In genomic region chr19:3970313-3970807, GRCh38 we compare ENCODE assay signal across 8 cellular contexts. TPM values are rescaled to one million over a fixed set of nuclear protein-coding genes. Genes with fewer than 3 reads are reported as not detected.
DNase-seq lines count a peak whose midpoint lies in the region; ATAC-seq and TF ChIP-seq lines count a peak whose summit lies in the region.

No MANE protein-coding gene starts in this region.

- BruUV-seq in A673 (replicated peaks; lab: Mats Ljungman, UMichigan), result no TSS peak
- no TSS peak for BruUV-seq in IMR-90 (replicated peaks; lab: Mats Ljungman, UMichigan)

- peak overlapping the region; percentile 97 for H3K56ac ChIP-seq in IMR-90 (ENCODE audit: extremely low read depth, insufficient read depth, low read length)

- H3K18ac ChIP-seq in IMR-90 (ENCODE audit: low read depth, low read length), result peak overlapping the region; percentile 93

- TF ChIP-seq CTCF in A673 (conservative IDR thresholded peaks at IDR 0.05; ENCODE audit: low read depth, low read length) (no peak), IMR-90 (conservative IDR thresholded peaks at IDR 0.05; ENCODE audit: low read depth, low read length) (no peak), chondrocyte (IDR thresholded peaks at IDR 0.05) (no peak)

- CTCF ChIA-PET in A673 (lab: Charles Lee), result no interaction called here
- CTCF ChIA-PET in IMR-90 (lab: Yijun Ruan, JAX), result interaction anchor here (2.2 kb wide), 1 partner anchor 17 kb away, joined by 8 read pairs; no protein-coding TSS in a partner anchor

- peak overlapping the region; percentile 99 for H3K23ac ChIP-seq in IMR-90 (ENCODE audit: low read depth, low read length)

- H2BK120ac ChIP-seq in IMR-90 (ENCODE audit: low read depth, low read length), result peak overlapping the region; percentile 90; the same call in 1 of the 2 replicates

- H3K27me3 Mint-ChIP-seq in chondrocyte (ENCODE audit: low read depth), result no peaks in the 10 kb centered on the region

- intact Hi-C loops in A673 (cut with micrococcal nuclease; ENCODE audit: unreplicated experiment), result no loop called here
- intact Hi-C loops in IMR-90 (cut with micrococcal nuclease), result no loop called here

- ATAC-seq in IMR-90 (ENCODE audit: low read depth), result no peak
- no peak for ATAC-seq in GM19035 (IDR thresholded peaks at IDR 0.05; ENCODE audit: unreplicated experiment)
- ATAC-seq in GM18498 (IDR thresholded peaks at IDR 0.05; ENCODE audit: unreplicated experiment), result no peak
- ATAC-seq in GM21723 (IDR thresholded peaks at IDR 0.05; ENCODE audit: unreplicated experiment), result no peak
- no peak for ATAC-seq in HG02678 (IDR thresholded peaks at IDR 0.05; ENCODE audit: unreplicated experiment)

- H2BK15ac ChIP-seq in IMR-90 (ENCODE audit: low read depth, low read length), result peak overlapping the region; percentile 98; the same call in 2 of the 3 replicates

- H3K9me3 ChIP-seq in A673 (ENCODE audit: low read depth, low read length, poor library complexity, severe bottlenecking) (no peaks in the 10 kb centered on the region), IMR-90 (ENCODE audit: control insufficient read depth, insufficient read depth, low read length) (no peaks in the 10 kb centered on the region), muscle layer of duodenum (ENCODE audit: control insufficient read depth in 1 of 2, low read length in 2 of 2) (no peaks in the 10 kb centered on the region)

- H3K27ac ChIP-seq in A673 (ENCODE audit: low read depth, low read length, poor library complexity, severe bottlenecking) (peak overlapping the region; percentile 94), IMR-90 (ENCODE audit: insufficient read depth, low read length) (peak overlapping the region; percentile 99), muscle layer of duodenum (ENCODE audit: low read length) (peak overlapping the region; percentile 99)

- peaks cover 74% of the 10 kb centered on the region for H4K20me1 ChIP-seq in IMR-90 (ENCODE audit: insufficient read depth, low read length)

- no peaks in the 10 kb centered on the region for H3K9me3 Mint-ChIP-seq in chondrocyte (ENCODE audit: low read depth)

- peak overlapping the region; percentile 88 for H3K4me3 Mint-ChIP-seq in chondrocyte (ENCODE audit: unreplicated experiment)

- peak overlapping the region; percentile 99 for H2AK5ac ChIP-seq in IMR-90 (ENCODE audit: low read depth, low read length)

- H3K4me3 ChIP-seq in A673 (ENCODE audit: low read depth, low read length, poor library complexity, severe bottlenecking), result peak overlapping the region; percentile 93
- peak overlapping the region; percentile 81 for H3K4me3 ChIP-seq in IMR-90 (ENCODE audit: insufficient read depth, low read depth, low read length)
- H3K4me3 ChIP-seq in muscle layer of duodenum (ENCODE audit: low read depth in 1 of 2, low read length in 2 of 2), result peak overlapping the region; percentile 82 to 88

- peak overlapping the region; percentile 57; the same call in 1 of the 2 replicates for H4K5ac ChIP-seq in IMR-90 (ENCODE audit: low read depth, low read length)

- H3K36me3 ChIP-seq in A673 (ENCODE audit: insufficient read depth, low read length, poor library complexity, severe bottlenecking), result peaks cover 31% of the 10 kb centered on the region
- peaks cover 39% of the 10 kb centered on the region for H3K36me3 ChIP-seq in IMR-90 (ENCODE audit: control insufficient read depth, insufficient read depth, low read length)
- peaks cover 8 to 13% of the 10 kb centered on the region in 2 donors for H3K36me3 ChIP-seq in muscle layer of duodenum (ENCODE audit: control insufficient read depth in 1 of 2, insufficient read depth in 2 of 2, low read length in 2 of 2)

- peak overlapping the region; percentile 100 for H3K9ac ChIP-seq in IMR-90 (ENCODE audit: low read depth, low read length)

- WGBS in IMR-90 (ENCODE audit: extremely low coverage in 2 of 2, insufficient read length in 1 of 2), 2 experiments, result 1% methylated on average over 16 of the region's 22 CpGs; no CpG with 5 or more reads in 1 of the 2 experiments

- H3K4me1 Mint-ChIP-seq in chondrocyte (ENCODE audit: low read depth), result peaks cover 44% of the 10 kb centered on the region

- POLR2A ChIA-PET in A673 (lab: Charles Lee; ENCODE audit: low non-redundant PET) (interaction anchor here (0.5 kb wide), 1 partner anchor 10 kb away, joined by 4 read pairs; no protein-coding TSS in a partner anchor), IMR-90 (lab: Charles Lee; ENCODE audit: unreplicated experiment) (interaction anchor here (0.7 to 1.3 kb wide), 2 partner anchors 10 to 15 kb away, joined by 3 to 10 read pairs; partner anchors contain the start of gene EEF2)

- H3K4me1 ChIP-seq in A673 (ENCODE audit: insufficient read depth, low read length, poor library complexity, severe bottlenecking) (peaks cover 20% of the 10 kb centered on the region), IMR-90 (ENCODE audit: control insufficient read depth, insufficient read depth, low read length) (peaks cover 9% of the 10 kb centered on the region), muscle layer of duodenum (ENCODE audit: control insufficient read depth in 1 of 2, insufficient read depth in 2 of 2, low read length in 2 of 2) (peaks cover 11 to 36% of the 10 kb centered on the region in 2 donors)

- no peak for DNase-seq in A673 (ENCODE audit: low spot score)
- no peak for DNase-seq in IMR-90
- no peak for DNase-seq in chondrocyte (ENCODE audit: low spot score)

- no peak for TF ChIP-seq RAD21 in IMR-90 (IDR thresholded peaks at IDR 0.05; ENCODE audit: low read length)

- dilution Hi-C loops in IMR-90 (cut with HindIII; ENCODE audit: low sequenced_read_pairs, unreplicated experiment), result no loop called here

- H2AFZ ChIP-seq in IMR-90 (replicated peaks; ENCODE audit: low read length, poor library complexity), result peak overlapping the region; percentile 75

- H4K91ac ChIP-seq in IMR-90 (ENCODE audit: insufficient read depth, low read depth, low read length), result peak overlapping the region; percentile 98

- TF ChIP-seq POLR2A in IMR-90 (IDR thresholded peaks at IDR 0.05; ENCODE audit: low read depth, low read length), result no peak

- peak overlapping the region; percentile 75 to 84; a peak in 3 of 4 replicates for H4K8ac ChIP-seq in IMR-90 (ENCODE audit: low read depth in 2 of 2, low read length in 2 of 2)

- 0 out of 2 replicates have a peak, but pooled peaks cover 16% of the 10 kb centered on the region for H3K9me1 ChIP-seq in IMR-90 (ENCODE audit: insufficient read depth, low read length)

- peak overlapping the region; percentile 98 for H2BK5ac ChIP-seq in IMR-90 (ENCODE audit: low read depth, low read length, poor library complexity, severe bottlenecking)

- peak overlapping the region; percentile 100 for H3K14ac ChIP-seq in IMR-90 (replicated peaks; ENCODE audit: low read depth, low read length)

- peaks cover 12% of the 10 kb centered on the region for H3K36me3 Mint-ChIP-seq in chondrocyte (ENCODE audit: low read depth)

- H3K79me1 ChIP-seq in IMR-90 (ENCODE audit: low read depth in 1 of 2, low read length in 2 of 2), result peaks cover 9 to 42% of the 10 kb centered on the region in 2 experiments; a peak in 3 of 4 replicates

- H3K27me3 ChIP-seq in A673 (replicated peaks; ENCODE audit: insufficient read depth, low read depth, low read length, poor library complexity) (no peaks in the 10 kb centered on the region), IMR-90 (ENCODE audit: control insufficient read depth, insufficient read depth, low read length) (no peaks in the 10 kb centered on the region), muscle layer of duodenum (ENCODE audit: low read depth, low read length) (no peaks in the 10 kb centered on the region)

- H2AK9ac ChIP-seq in IMR-90 (replicated peaks; ENCODE audit: low read depth, low read length, poor library complexity), result peak overlapping the region; percentile 80

- peak overlapping the region; percentile 96 for H3K27ac Mint-ChIP-seq in chondrocyte (ENCODE audit: unreplicated experiment)

- H3K4ac ChIP-seq in IMR-90 (ENCODE audit: low read depth, low read length), result peak overlapping the region; percentile 98

- H2BK20ac ChIP-seq in IMR-90 (ENCODE audit: low read depth, low read length), result no peak overlapping the region

- peak overlapping the region; percentile 98 for H3K4me2 ChIP-seq in IMR-90 (ENCODE audit: low read depth, low read length)

- in situ Hi-C loops in IMR-90 (cut with MboI; ENCODE audit: low sequenced_read_pairs), result no loop called here

TF ChIP-seq in IMR-90, 13 proteins besides CTCF, POLR2A, EP300 and RAD21:
- TF ChIP-seq NFE2L2 (IDR thresholded peaks at IDR 0.05; ENCODE audit: low read depth, low read length) (no peak), CEBPB (IDR thresholded peaks at IDR 0.05; ENCODE audit: low read depth, low read length) (peak; percentile 71)

RNA-seq across cellular contexts. Expression of gene DAPK3, which starts 0.5 kb away (rescaled TPM):
- total RNA-seq in A673 (2021) (58.3 and 65.9 TPM in 2 replicates), IMR-90 (2012; rRNA removed) (128 and 145 TPM in 2 replicates), chondrocyte (131 to 185 TPM (median 170 TPM) in 3 replicates)
- 188 and 202 TPM in 2 replicates for polyA plus RNA-seq in IMR-90 (2012; rRNA removed)
- 189 and 293 TPM in 2 replicates for polyA plus RNA-seq in IMR-90 (2012; cell fraction: cytosol; rRNA removed)
- 209 and 518 TPM in 2 replicates for polyA plus RNA-seq in IMR-90 (2012; cell fraction: nucleus; rRNA removed; ENCODE audit: low replicate concordance)

RNA-seq across cellular contexts. Expression of gene EEF2, which starts 14.9 kb away (rescaled TPM):
- 2,701 and 2,706 TPM in 2 replicates for total RNA-seq in A673 (2021)
- total RNA-seq in IMR-90 (2012; rRNA removed), result 1,727 and 2,161 TPM in 2 replicates
- polyA plus RNA-seq in IMR-90 (2012; rRNA removed), result 1,505 and 1,547 TPM in 2 replicates
- polyA plus RNA-seq in IMR-90 (2012; cell fraction: cytosol; rRNA removed), result 957 and 2,460 TPM in 2 replicates
- polyA plus RNA-seq in IMR-90 (2012; cell fraction: nucleus; rRNA removed; ENCODE audit: low replicate concordance), result 805 and 1,780 TPM in 2 replicates
- 2,036 to 2,432 TPM (median 2,370 TPM) in 3 replicates for total RNA-seq in chondrocyte

RNA-seq across cellular contexts. Expression of gene PIAS4, which starts 37.2 kb away (rescaled TPM):
- total RNA-seq in A673 (2021), result 48.1 and 59.1 TPM in 2 replicates
- 10.8 and 13.6 TPM in 2 replicates for total RNA-seq in IMR-90 (2012; rRNA removed)
- polyA plus RNA-seq in IMR-90 (2012; rRNA removed), result 12.1 and 16.6 TPM in 2 replicates
- 11.9 and 21.3 TPM in 2 replicates for polyA plus RNA-seq in IMR-90 (2012; cell fraction: cytosol; rRNA removed)
- 12.0 and 20.3 TPM in 2 replicates for polyA plus RNA-seq in IMR-90 (2012; cell fraction: nucleus; rRNA removed; ENCODE audit: low replicate concordance)
- 26.3 to 29.7 TPM (median 26.7 TPM) in 3 replicates for total RNA-seq in chondrocyte

RNA-seq across cellular contexts. Expression of gene NMRK2, which starts 37.5 kb away (rescaled TPM):
- total RNA-seq in A673 (2021) (not detected in 2 replicates), IMR-90 (2012; rRNA removed) (not detected in 2 replicates), chondrocyte (not detected in 3 replicates)
- not detected in 2 replicates for polyA plus RNA-seq in IMR-90 (2012; rRNA removed)
- polyA plus RNA-seq in IMR-90 (2012; cell fraction: cytosol; rRNA removed), result not detected in 2 replicates
- not detected in 2 replicates for polyA plus RNA-seq in IMR-90 (2012; cell fraction: nucleus; rRNA removed; ENCODE audit: low replicate concordance)
